Comparison of ENCODE assay signal across 25 cellular contexts in genomic region chr1:56806804-56807203, GRCh38. TPM values are rescaled to one million over a fixed set of nuclear protein-coding genes. Genes with fewer than 3 reads are reported as not detected.
DNase-seq lines count a peak whose midpoint lies in the region; ATAC-seq, FAIRE-seq and TF ChIP-seq lines count a peak whose summit lies in the region.
"Had no signal": no experiment of that assay in that cellular context is flagged by ENCODE, and none has a peak within 500 bp of the region (broad histone marks: within the 10 kb centered on the region; RNA-seq: fewer than 3 reads in every experiment).

No MANE protein-coding gene starts in this region.

- H3K4me3 ChIP-seq in BJ (ENCODE audit: low read depth, low read length): no peak overlapping the region
- H3K4me3 ChIP-seq in LNCaP clone FGC (ENCODE audit: low read depth, low read length): no peak overlapping the region
- no peak overlapping the region for H3K4me3 ChIP-seq in endodermal cell (ENCODE audit: low read length)
- H3K4me3 ChIP-seq in mucosa of descending colon: no peak overlapping the region
- H3K4me3 ChIP-seq: coronary artery, thoracic aorta had no signal

- H3K4me1 Mint-ChIP-seq in endodermal cell (peaks cover 53% of the 10 kb centered on the region), mesothelial cell of epicardium (peaks cover 22% of the 10 kb centered on the region)
- H3K4me1 Mint-ChIP-seq: CD4-positive, alpha-beta memory T cell; T-helper 17 cell had no signal

- TF ChIP-seq POLR2A in GM12892 (IDR thresholded peaks at IDR 0.05; ENCODE audit: low read depth, low read length): no peak

- H3K4me3 Mint-ChIP-seq in endodermal cell (no peak overlapping the region), mesothelial cell of epicardium (no peak overlapping the region)
- H3K4me3 Mint-ChIP-seq: activated naive CD8-positive, alpha-beta T cell treated with anti-CD3 and anti-CD28 coated beads, Interleukin-2, amount 10 ng/mL, durations not matched to agents 7 days and 5 days; T-helper 17 cell had no signal

- H3K36me3 ChIP-seq in BJ (ENCODE audit: control insufficient read depth, insufficient read depth, low read length) (no peaks in the 10 kb centered on the region), endodermal cell (ENCODE audit: control insufficient read depth, insufficient read depth, low read length) (no peaks in the 10 kb centered on the region), mucosa of descending colon (ENCODE audit: low read depth) (no peaks in the 10 kb centered on the region)
- H3K36me3 ChIP-seq: thoracic aorta had no signal

- no peak overlapping the region for H3K27ac Mint-ChIP-seq in endodermal cell
- no peak overlapping the region for H3K27ac Mint-ChIP-seq in mesothelial cell of epicardium
- H3K27ac Mint-ChIP-seq: activated naive CD8-positive, alpha-beta T cell treated with anti-CD3 and anti-CD28 coated beads, Interleukin-2, amount 10 ng/mL, durations not matched to agents 7 days and 5 days; T-helper 17 cell had no signal

- no peak for FAIRE-seq in GM12892 (lab: Jason Lieb, UNC)

- intact Hi-C loops in mucosa of descending colon (cut with DNase I, micrococcal nuclease): no loop called here

- peak; percentile 68 for ATAC-seq in mucosa of descending colon
- ATAC-seq in GM18907 (IDR thresholded peaks at IDR 0.05; ENCODE audit: unreplicated experiment): no peak
- ATAC-seq: Panc1, T-helper 17 cell had no signal

- no peak overlapping the region for H3K27ac ChIP-seq in endodermal cell (ENCODE audit: low read depth, low read length)
- H3K27ac ChIP-seq: coronary artery, thoracic aorta had no signal

- DNase-seq in BJ (ENCODE audit: low read depth): no peak
- no peak for DNase-seq in LNCaP clone FGC (ENCODE audit: low read depth)
- peak; percentile 61 for DNase-seq in endodermal cell
- peak in 1 of 3 donors; percentile 32 for DNase-seq in mucosa of descending colon
- no peak for DNase-seq in GM12892 (ENCODE audit: insufficient read length)
- DNase-seq in HCEC 1CT: no peak
- DNase-seq in mesothelial cell of epicardium (ENCODE audit: low spot score in 2 of 2, unreplicated experiment in 2 of 2): no peak
- DNase-seq: activated CD4-positive, alpha-beta T cell treated with anti-CD3 and anti-CD28 coated beads, Interleukin-2, amount 50 U/mL, for 1 hour; activated naive CD8-positive, alpha-beta T cell treated with anti-CD3 and anti-CD28 coated beads, Interleukin-2, amount 10 ng/mL, durations not matched to agents 7 days and 5 days; CD4-positive, alpha-beta memory T cell; GDM1; NCI-H1048; NCI-H2029 treated with DMSO at 0.1 percent for 48 hours; NK-92 treated with Interleukin-12 subunit alpha and Interleukin-12 subunit beta, amount 100 ng/mL, for 24 hours; stimulated activated CD4-positive, alpha-beta T cell treated with anti-CD3 and anti-CD28 coated beads, Interleukin-2, amount 100 ng/mL, for 48 hours; stimulated activated naive CD4-positive, alpha-beta T cell; T-helper 17 cell had no signal

- H3K9me3 Mint-ChIP-seq in endodermal cell: peaks cover 5% of the 10 kb centered on the region
- peaks cover 10% of the 10 kb centered on the region for H3K9me3 Mint-ChIP-seq in mesothelial cell of epicardium
- H3K9me3 Mint-ChIP-seq: activated naive CD8-positive, alpha-beta T cell treated with anti-CD3 and anti-CD28 coated beads, Interleukin-2, amount 10 ng/mL, durations not matched to agents 7 days and 5 days had no signal

- peaks cover 3% of the 10 kb centered on the region for H3K36me3 Mint-ChIP-seq in endodermal cell (ENCODE audit: low read depth)
- peaks cover 2% of the 10 kb centered on the region for H3K36me3 Mint-ChIP-seq in mesothelial cell of epicardium
- H3K36me3 Mint-ChIP-seq: activated naive CD8-positive, alpha-beta T cell treated with anti-CD3 and anti-CD28 coated beads, Interleukin-2, amount 10 ng/mL, durations not matched to agents 7 days and 5 days; CD4-positive, alpha-beta memory T cell had no signal

- POLR2A ChIA-PET in BJ (lab: Charles Lee): no interaction called here

- H3K9me3 ChIP-seq in endodermal cell (ENCODE audit: control insufficient read depth, low read length) (peaks cover 13% of the 10 kb centered on the region), mucosa of descending colon (no peaks in the 10 kb centered on the region)
- H3K9me3 ChIP-seq: thoracic aorta had no signal

- CTCF ChIA-PET in BJ (lab: Yijun Ruan, JAX): interaction anchor here (1.1 to 1.6 kb wide), 3 partner anchors 10 to 14 kb away, joined by 4 to 5 read pairs (median 5); no protein-coding TSS in a partner anchor

- TF ChIP-seq CTCF in BJ (IDR thresholded peaks at IDR 0.05; ENCODE audit: insufficient read depth, low read depth, low read length) (peak; percentile 12; the same call in 1 of the 2 replicates), LNCaP clone FGC (IDR thresholded peaks at IDR 0.05; ENCODE audit: control insufficient read depth, extremely low read depth, insufficient read depth) (peak; percentile 38), endodermal cell (conservative IDR thresholded peaks at IDR 0.05) (peak; percentile 40), mucosa of descending colon (IDR thresholded peaks at IDR 0.05) (no peak), mesothelial cell of epicardium (IDR thresholded peaks at IDR 0.05; ENCODE audit: unreplicated experiment) (no peak)

- peaks cover 13% of the 10 kb centered on the region for H3K27me3 Mint-ChIP-seq in endodermal cell (ENCODE audit: insufficient read depth)
- H3K27me3 Mint-ChIP-seq in mesothelial cell of epicardium (ENCODE audit: low read depth): no peaks in the 10 kb centered on the region

- H3K27me3 ChIP-seq in BJ (ENCODE audit: control insufficient read depth, insufficient read depth, low read length): no peaks in the 10 kb centered on the region; the same call in 1 of the 2 replicates
- no peaks in the 10 kb centered on the region for H3K27me3 ChIP-seq in endodermal cell (ENCODE audit: control insufficient read depth, insufficient read depth, low read length, poor library complexity, severe bottlenecking)

- no peak overlapping the region for H3K9ac ChIP-seq in endodermal cell (ENCODE audit: extremely low read depth, low read length, poor library complexity, severe bottlenecking)

- 61% methylated on average over 3 of the region's 3 CpGs; no CpG with 5 or more reads in 1 of the 2 experiments for WGBS in endodermal cell (ENCODE audit: insufficient coverage in 1 of 2, insufficient read length in 1 of 2), 2 experiments

- peaks cover 21% of the 10 kb centered on the region for H3K4me1 ChIP-seq in endodermal cell (ENCODE audit: control insufficient read depth, insufficient read depth, low read length)
- H3K4me1 ChIP-seq in mucosa of descending colon (ENCODE audit: low read depth): peaks cover 14% of the 10 kb centered on the region

RNA-seq across cellular contexts. Expression of gene FYB2, which starts 12.4 kb away (rescaled TPM):
- polyA plus RNA-seq in BJ (2011; rRNA removed): not detected in 2 replicates
- not detected in 2 replicates for polyA minus RNA-seq in BJ (2011; rRNA and poly(A)+ RNA removed)
- total RNA-seq in endodermal cell (10 to 100 TPM in 1 of 2 donors, 1 to 10 TPM in 1; 8.2 to 12.0 TPM), mucosa of descending colon (1 to 10 TPM in 1 of 3 donors, under 1 TPM in 2; 0.90 to 3.0 (median 0.95) TPM), mesothelial cell of epicardium (0.34 to 0.45 TPM (median 0.40 TPM) in 3 replicates)
- 2.1 TPM for polyA plus RNA-seq in endodermal cell (2013, experiment 1 of 2)
- 2.1 TPM for polyA plus RNA-seq in endodermal cell (2013, experiment 2 of 2)
- not detected for polyA plus RNA-seq in GM12892 (2012; ENCODE audit: missing spikeins)
- total RNA-seq: activated naive CD8-positive, alpha-beta T cell treated with anti-CD3 and anti-CD28 coated beads, Interleukin-2, amount 10 ng/mL, durations not matched to agents 7 days and 5 days; CD4-positive, alpha-beta memory T cell; fibroblast of lung; NCI-H460; pulmonary artery endothelial cell; T-helper 17 cell; thoracic aorta had no signal
- polyA plus RNA-seq: AG04450; CD4-positive, alpha-beta memory T cell; fibroblast of lung had no signal

RNA-seq across cellular contexts. Expression of gene C8A, which starts 47.8 kb away (rescaled TPM):
- polyA plus RNA-seq in BJ (2011; rRNA removed): not detected in 2 replicates
- not detected in 2 replicates for polyA minus RNA-seq in BJ (2011; rRNA and poly(A)+ RNA removed)
- total RNA-seq in endodermal cell: not detected
- polyA plus RNA-seq in endodermal cell (2013, experiment 1 of 2): not detected
- not detected for polyA plus RNA-seq in endodermal cell (2013, experiment 2 of 2)
- not detected for total RNA-seq in mucosa of descending colon
- polyA plus RNA-seq in GM12892 (2012; ENCODE audit: missing spikeins): not detected
- total RNA-seq in mesothelial cell of epicardium: not detected in 3 replicates
- total RNA-seq: activated naive CD8-positive, alpha-beta T cell treated with anti-CD3 and anti-CD28 coated beads, Interleukin-2, amount 10 ng/mL, durations not matched to agents 7 days and 5 days; CD4-positive, alpha-beta memory T cell; fibroblast of lung; NCI-H460; pulmonary artery endothelial cell; T-helper 17 cell; thoracic aorta had no signal
- polyA plus RNA-seq: AG04450; CD4-positive, alpha-beta memory T cell; fibroblast of lung had no signal

Comparison
In these comparisons a context has a peak if more than half of its experiments do, and no peak if none do; other contexts are left out.
1. CTCF ChIP-seq: peak in BJ (single experiment), LNCaP clone FGC (single experiment) and endodermal cell (single experiment); none in mucosa of descending colon (single experiment) and mesothelial cell of epicardium (single experiment).